In genomic region chr5:10552183-10553143, GRCh38 we compare ENCODE assay signal across 9 cellular contexts. TPM values are rescaled to one million over a fixed set of nuclear protein-coding genes. Genes with fewer than 3 reads are reported as not detected.
A peak's percentile ranks its signal among the peaks of the same experiment; 100 is the strongest.
DNase-seq lines count a peak whose midpoint lies in the region; ATAC-seq, FAIRE-seq and TF ChIP-seq lines count a peak whose summit lies in the region.
"Had no signal": no experiment of that assay in that cellular context is flagged by ENCODE, and none has a peak within 500 bp of the region (broad histone marks: within the 10 kb centered on the region; RNA-seq: fewer than 3 reads in every experiment).

No MANE protein-coding gene starts in this region.

- WGBS in pancreas, 2 donors: 74 to 80% methylated on average over 14 of the region's 14 CpGs
- WGBS in aorta, 2 donors: 54 to 60% methylated on average over 14 of the region's 14 CpGs

- POLR2A ChIA-PET in activated CD8-positive, alpha-beta T cell treated with anti-CD3 and anti-CD28 coated beads for 36 hours (lab: Charles Lee): interaction anchor here (0.9 kb wide), 1 partner anchor 226 kb away, joined by 4 read pairs; no protein-coding TSS in a partner anchor
- POLR2A ChIA-PET in naive thymus-derived CD8-positive, alpha-beta T cell (lab: Charles Lee): no interaction called here

- H3K9me3 ChIP-seq in pancreas (no peaks in the 10 kb centered on the region), WERI-Rb-1 (ENCODE audit: severe bottlenecking) (no peaks in the 10 kb centered on the region), aorta (ENCODE audit: control insufficient read depth, low read length) (no peaks in the 10 kb centered on the region)

- peak; percentile 67 for ATAC-seq in GM19395 (IDR thresholded peaks at IDR 0.05; ENCODE audit: unreplicated experiment)
- peak; percentile 65 for ATAC-seq in HG03108 (IDR thresholded peaks at IDR 0.05; ENCODE audit: unreplicated experiment)
- peak; percentile 62 for ATAC-seq in activated CD8-positive, alpha-beta T cell treated with anti-CD3 and anti-CD28 coated beads for 36 hours
- no peak for ATAC-seq in pancreas
- ATAC-seq in naive thymus-derived CD8-positive, alpha-beta T cell: no peak
- ATAC-seq in aorta (ENCODE audit: low FRiP score): no peak

- H3K36me3 ChIP-seq in pancreas (no peaks in the 10 kb centered on the region), WERI-Rb-1 (no peaks in the 10 kb centered on the region), aorta (ENCODE audit: control insufficient read depth in 1 of 2, insufficient read depth in 2 of 2, low read length in 1 of 2) (no peaks in the 10 kb centered on the region)

- DNase-seq in activated CD8-positive, alpha-beta T cell treated with anti-CD3 and anti-CD28 coated beads for 36 hours: no peak
- no peak for DNase-seq in pancreas
- DNase-seq in naive thymus-derived CD8-positive, alpha-beta T cell: no peak
- DNase-seq in WERI-Rb-1: no peak
- no peak for DNase-seq in aorta
- DNase-seq in UCSD-AML1 (lab: John Stamatoyannopoulos, UW; ENCODE audit: unreplicated experiment): no peak
- DNase-seq: Karpas-422 had no signal

- H3K27ac ChIP-seq in pancreas (peak overlapping the region in 3 of 4 donors; percentile 50 to 58 (median 52)), WERI-Rb-1 (no peak overlapping the region), aorta (ENCODE audit: low read depth in 1 of 2, low read length in 2 of 2) (no peak overlapping the region)

- H3K4me1 ChIP-seq in pancreas: no peaks in the 10 kb centered on the region
- no peaks in the 10 kb centered on the region for H3K4me1 ChIP-seq in aorta (ENCODE audit: control insufficient read depth in 1 of 2, insufficient read depth in 2 of 2, low read length in 2 of 2)

- intact Hi-C loops in activated CD8-positive, alpha-beta T cell treated with anti-CD3 and anti-CD28 coated beads for 36 hours (cut with micrococcal nuclease): no loop called here
- intact Hi-C loops in pancreas (cut with DNase I): no loop called here
- intact Hi-C loops in aorta (cut with DNase I): loop anchor here in 1 of 2 donors (5.0 kb wide), 1 partner anchor 65 kb away; no protein-coding TSS in a partner anchor

- H3K4me3 ChIP-seq in pancreas (no peak overlapping the region), WERI-Rb-1 (ENCODE audit: low read depth, low read length) (no peak overlapping the region), aorta (ENCODE audit: low read length in 2 of 2) (no peak overlapping the region)

- H3K9me3 Mint-ChIP-seq in activated CD8-positive, alpha-beta T cell treated with anti-CD3 and anti-CD28 coated beads for 36 hours: peaks cover 4% of the 10 kb centered on the region
- H3K9me3 Mint-ChIP-seq in naive thymus-derived CD8-positive, alpha-beta T cell: no peaks in the 10 kb centered on the region

- H3K4me1 Mint-ChIP-seq in activated CD8-positive, alpha-beta T cell treated with anti-CD3 and anti-CD28 coated beads for 36 hours (ENCODE audit: low read depth): peaks cover 3% of the 10 kb centered on the region
- peaks cover 0 to 30% (median 14%) of the 10 kb centered on the region in 4 donors for H3K4me1 Mint-ChIP-seq in naive thymus-derived CD8-positive, alpha-beta T cell

- FAIRE-seq in pancreas (lab: Jason Lieb, UNC): no peak

- no peaks in the 10 kb centered on the region for H3K36me3 Mint-ChIP-seq in activated CD8-positive, alpha-beta T cell treated with anti-CD3 and anti-CD28 coated beads for 36 hours (ENCODE audit: low read depth)
- no peaks in the 10 kb centered on the region for H3K36me3 Mint-ChIP-seq in naive thymus-derived CD8-positive, alpha-beta T cell

- no peak overlapping the region for H3K4me3 Mint-ChIP-seq in activated CD8-positive, alpha-beta T cell treated with anti-CD3 and anti-CD28 coated beads for 36 hours
- no peak overlapping the region for H3K4me3 Mint-ChIP-seq in naive thymus-derived CD8-positive, alpha-beta T cell

- no peak for TF ChIP-seq CTCF in activated CD8-positive, alpha-beta T cell treated with anti-CD3 and anti-CD28 coated beads for 36 hours (IDR thresholded peaks at IDR 0.05)
- TF ChIP-seq CTCF in pancreas (IDR thresholded peaks at IDR 0.05) (no peak), WERI-Rb-1 (IDR thresholded peaks at IDR 0.05; ENCODE audit: low read depth, low read length) (no peak)

- no peaks in the 10 kb centered on the region for H3K27me3 ChIP-seq in pancreas
- H3K27me3 ChIP-seq in WERI-Rb-1 (ENCODE audit: insufficient read depth, low read depth, severe bottlenecking): no peaks in the 10 kb centered on the region
- H3K27me3 ChIP-seq in aorta (ENCODE audit: control insufficient read depth in 1 of 2, insufficient read depth in 2 of 2, low read length in 1 of 2): no peaks in the 10 kb centered on the region

- H3K27ac Mint-ChIP-seq in activated CD8-positive, alpha-beta T cell treated with anti-CD3 and anti-CD28 coated beads for 36 hours: no peak overlapping the region
- peak overlapping the region in 1 of 10 donors; percentile 5 for H3K27ac Mint-ChIP-seq in naive thymus-derived CD8-positive, alpha-beta T cell

- H3K27me3 Mint-ChIP-seq in activated CD8-positive, alpha-beta T cell treated with anti-CD3 and anti-CD28 coated beads for 36 hours: peaks cover 7% of the 10 kb centered on the region
- H3K27me3 Mint-ChIP-seq in naive thymus-derived CD8-positive, alpha-beta T cell: peaks cover 3 to 19% (median 13%) of the 10 kb centered on the region in 5 donors

- CTCF ChIA-PET in activated CD8-positive, alpha-beta T cell treated with anti-CD3 and anti-CD28 coated beads for 36 hours (lab: Charles Lee): interaction anchor here (1.3 to 1.5 kb wide), 2 partner anchors 75 to 104 kb away, joined by 3 to 4 read pairs; no protein-coding TSS in a partner anchor

RNA-seq across cellular contexts. Expression of gene ANKRD33B, which starts 11.4 kb away (rescaled TPM):
- 10 to 100 TPM; 13.6 to 13.8 TPM for total RNA-seq in activated CD8-positive, alpha-beta T cell treated with anti-CD3 and anti-CD28 coated beads for 36 hours
- 1 to 10 TPM in 5 of 6 donors, under 1 TPM in 1; 0.98 to 2.7 (median 1.3) TPM for total RNA-seq in pancreas
- under 1 TPM; 0.57 to 0.77 TPM for polyA plus RNA-seq in pancreas
- 1 to 10 TPM; 1.1 to 1.2 TPM for total RNA-seq in naive thymus-derived CD8-positive, alpha-beta T cell
- under 1 TPM in 1 of 3 donors, not detected in 2; 0.06 TPM for polyA plus RNA-seq in naive thymus-derived CD8-positive, alpha-beta T cell
- 1 to 10 TPM; 3.3 to 4.9 TPM for total RNA-seq in aorta
- 1 to 10 TPM in 1 of 2 donors, under 1 TPM in 1; 0.75 to 3.2 TPM for polyA plus RNA-seq in aorta

Comparison
In these comparisons a context has a peak if more than half of its experiments do, and no peak if none do; other contexts are left out.
1. ATAC-seq: peak in GM19395 (single experiment), HG03108 (single experiment) and activated CD8-positive, alpha-beta T cell treated with anti-CD3 and anti-CD28 coated beads for 36 hours (single experiment); none in pancreas (0 of 4), naive thymus-derived CD8-positive, alpha-beta T cell (0 of 2) and aorta (single experiment).
2. H3K27ac ChIP-seq: peak in pancreas (3 of 4); none in WERI-Rb-1 (single experiment) and aorta (0 of 2).